In the genomic region with DNA sequence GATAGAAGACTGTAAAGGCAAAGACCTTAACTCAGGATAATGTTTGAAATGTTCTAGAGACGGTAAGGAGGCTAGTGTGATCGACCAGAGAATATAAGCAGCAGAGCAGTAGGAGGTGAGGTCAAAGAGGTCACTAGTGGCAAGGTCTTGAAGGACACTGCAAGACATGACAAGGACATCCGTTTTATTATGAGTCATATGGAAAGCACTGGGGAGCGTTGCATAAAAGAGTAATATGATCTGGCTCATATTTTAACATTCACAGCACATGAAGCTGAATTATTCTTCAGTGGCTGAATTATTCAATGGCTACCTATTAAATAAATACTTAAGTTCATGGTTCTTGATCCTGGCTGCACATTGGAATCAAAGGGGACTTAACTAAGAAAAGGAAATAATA, we compare ENCODE assay signal across 29 cellular contexts.
DNase-seq lines count a peak whose midpoint lies in the region; ATAC-seq and TF ChIP-seq lines count a peak whose summit lies in the region.
"Had no signal": no experiment of that assay in that cellular context is flagged by ENCODE, and none has a peak within 500 bp of the region (broad histone marks: within the 10 kb centered on the region; RNA-seq: fewer than 3 reads in every experiment).

No MANE protein-coding gene starts in this region.

- intact Hi-C loops in MCF 10A (cut with micrococcal nuclease) (no loop called here), breast epithelium (cut with DNase I; ENCODE audit: low total_unique reads) (loop anchor here (10.0 kb wide), 1 partner anchor 340 kb away; no protein-coding TSS in a partner anchor)

- no peaks in the 10 kb centered on the region for H3K27me3 ChIP-seq in breast epithelium
- H3K27me3 ChIP-seq: MG63, sigmoid colon, tibial artery had no signal

- no peak overlapping the region for H3K4me3 ChIP-seq in breast epithelium
- H3K4me3 ChIP-seq: MG63, prostate gland, sigmoid colon, tibial artery had no signal

- no peak for TF ChIP-seq POLR2A in breast epithelium (IDR thresholded peaks at IDR 0.05)

- in situ Hi-C loops in ACHN (cut with HindIII; ENCODE audit: low pct_ligation_motif_present, low pct_unique_long_range_greater_than_20kb, low sequenced_read_pairs): no loop called here

- no peak overlapping the region for H3K4me3 Mint-ChIP-seq in MCF 10A (ENCODE audit: unreplicated experiment)
- H3K4me3 Mint-ChIP-seq: CD4-positive, alpha-beta memory T cell; dendritic cell treated with granulocyte-macrophage colony-stimulating factor and Interleukin-4, amounts not matched to agents 40 ng/mL and 50 ng/mL, for 4 days; mesothelial cell of epicardium; naive thymus-derived CD8-positive, alpha-beta T cell had no signal

- no peaks in the 10 kb centered on the region for H3K36me3 Mint-ChIP-seq in MCF 10A (ENCODE audit: insufficient read depth, unreplicated experiment)
- H3K36me3 Mint-ChIP-seq: CD4-positive, alpha-beta memory T cell had no signal

- no peak overlapping the region for H3K27ac Mint-ChIP-seq in MCF 10A (ENCODE audit: low read depth, unreplicated experiment)
- H3K27ac Mint-ChIP-seq: CD4-positive, alpha-beta memory T cell; dendritic cell treated with granulocyte-macrophage colony-stimulating factor and Interleukin-4, amounts not matched to agents 40 ng/mL and 50 ng/mL, for 4 days; mesothelial cell of epicardium; naive thymus-derived CD8-positive, alpha-beta T cell had no signal

- H3K4me1 ChIP-seq in breast epithelium: no peaks in the 10 kb centered on the region
- H3K4me1 ChIP-seq: prostate gland, sigmoid colon, tibial artery had no signal

- H3K4me1 Mint-ChIP-seq in MCF 10A (ENCODE audit: insufficient read depth, unreplicated experiment): peaks cover 11% of the 10 kb centered on the region
- H3K4me1 Mint-ChIP-seq: CD4-positive, alpha-beta memory T cell had no signal

- H3K9me3 ChIP-seq in breast epithelium: peaks cover 0 to 3% of the 10 kb centered on the region in 2 donors
- H3K9me3 ChIP-seq: prostate gland had no signal

- no peaks in the 10 kb centered on the region for H3K9me3 Mint-ChIP-seq in MCF 10A (ENCODE audit: unreplicated experiment)

- no TSS peak for BruUV-seq in MCF 10A (replicated peaks; lab: Mats Ljungman, UMichigan)

- no peaks in the 10 kb centered on the region for H3K36me3 ChIP-seq in breast epithelium
- H3K36me3 ChIP-seq: MG63, prostate gland, sigmoid colon, tibial artery had no signal

- TF ChIP-seq CTCF in MCF 10A (IDR thresholded peaks at IDR 0.05; ENCODE audit: unreplicated experiment) (no peak), breast epithelium (IDR thresholded peaks at IDR 0.05) (no peak)

- CTCF ChIA-PET in MCF 10A (lab: Yijun Ruan, JAX): interaction anchor here (0.5 kb wide), 1 partner anchor 774 kb away, joined by 3 read pairs; no protein-coding TSS in a partner anchor

- H3K27me3 Mint-ChIP-seq in MCF 10A (ENCODE audit: insufficient read depth, unreplicated experiment): no peaks in the 10 kb centered on the region
- H3K27me3 Mint-ChIP-seq: dendritic cell treated with granulocyte-macrophage colony-stimulating factor and Interleukin-4, amounts not matched to agents 40 ng/mL and 50 ng/mL, for 4 days had no signal

- peak; percentile 53 for DNase-seq in MCF 10A (ENCODE audit: unreplicated experiment)
- DNase-seq in breast epithelium (ENCODE audit: low spot score in 2 of 2): no peak
- peak; percentile 46 for DNase-seq in SW480 (ENCODE audit: low spot score)
- peak; percentile 46 for DNase-seq in fibroblast of gingiva (ENCODE audit: low read depth)
- DNase-seq in ACHN: no peak
- no peak for DNase-seq in activated naive CD4-positive, alpha-beta T cell treated with anti-CD3 and anti-CD28 coated beads, Interleukin-2, amount 50 U/mL, for 16 hours
- DNase-seq in NCI-H748 treated with DMSO at 0.1 percent for 48 hours (lab: John Stamatoyannopoulos, UW): no peak
- DNase-seq: activated CD4-positive, alpha-beta T cell treated with anti-CD3 and anti-CD28 coated beads, Interleukin-2, amount 50 U/mL, for 4 hours; activated naive CD4-positive, alpha-beta T cell treated with Interleukin-2 at 50 U/mL for 16 hours; amniotic stem cell; caudate nucleus; CD4-positive, alpha-beta memory T cell; GOT3; naive thymus-derived CD8-positive, alpha-beta T cell; NCI-H1105 treated with DMSO at 0.1 percent for 48 hours; NCI-H524; NK-92 treated with Interleukin-12 subunit alpha and Interleukin-12 subunit beta, amount 100 ng/mL, for 24 hours; nucleus accumbens; sigmoid colon; stimulated activated CD4-positive, alpha-beta T cell treated with anti-CD3 and anti-CD28 coated beads, Interleukin-15, amount 100 ng/mL, for 24 hours; stimulated activated naive CD8-positive, alpha-beta T cell treated with anti-CD3 and anti-CD28 coated beads, Interleukin-15, Interleukin-2, amounts not matched to agents 100 U/mL and 50 U/mL, for 24 hours; T-helper 1 cell; tibial artery had no signal

- ATAC-seq in GM18868 (IDR thresholded peaks at IDR 0.05; ENCODE audit: unreplicated experiment): no peak
- ATAC-seq: naive thymus-derived CD8-positive, alpha-beta T cell; Panc1; stimulated activated naive CD8-positive, alpha-beta T cell treated with anti-CD3 and anti-CD28 coated beads, Interleukin-15, Interleukin-2, amounts not matched to agents 100 U/mL and 50 U/mL, for 24 hours had no signal

- no peak overlapping the region for H3K27ac ChIP-seq in breast epithelium
- H3K27ac ChIP-seq: prostate gland, sigmoid colon, tibial artery had no signal

- POLR2A ChIA-PET in MCF 10A (lab: Yijun Ruan, JAX): interaction anchor here (1.4 kb wide), 1 partner anchor 123 kb away, joined by 3 read pairs; the partner anchor contains the start of gene SOX9

Comparison
In these comparisons a context has a peak if more than half of its experiments do, and no peak if none do; other contexts are left out.
1. DNase-seq: peak in MCF 10A (single experiment), SW480 (single experiment) and fibroblast of gingiva (single experiment); none in breast epithelium (0 of 2), ACHN (single experiment), activated naive CD4-positive, alpha-beta T cell treated with anti-CD3 and anti-CD28 coated beads, Interleukin-2, amount 50 U/mL, for 16 hours (single experiment) and NCI-H748 treated with DMSO at 0.1 percent for 48 hours (single experiment).